In genomic region chr2:161077367-161078210, GRCh38 we compare ENCODE assay signal across 7 cellular contexts.
DNase-seq lines count a peak whose midpoint lies in the region; ATAC-seq and TF ChIP-seq lines count a peak whose summit lies in the region.

No MANE protein-coding gene starts in this region.

- H3K36me3 Mint-ChIP-seq in WTC11, result no peaks in the 10 kb centered on the region

- no peaks in the 10 kb centered on the region for H3K4me1 ChIP-seq in gastrocnemius medialis

- no peak overlapping the region for H3K4me3 ChIP-seq in choroid plexus epithelial cell (ENCODE audit: low read depth, low read length)
- H3K4me3 ChIP-seq in gastrocnemius medialis, result no peak overlapping the region

- in situ Hi-C loops in gastrocnemius medialis (cut with MboI; ENCODE audit: low sequenced_read_pairs in 4 of 4), result no loop called here

- POLR2A ChIA-PET in WTC11 (lab: Charles Lee), result no interaction called here

- peak overlapping the region; percentile 20 to 55 (median 54) for H3K27ac ChIP-seq in gastrocnemius medialis

- no peaks in the 10 kb centered on the region for H3K9me3 ChIP-seq in gastrocnemius medialis

- ATAC-seq in GM19351 (IDR thresholded peaks at IDR 0.05; ENCODE audit: unreplicated experiment) (peak; percentile 93), HG03342 (IDR thresholded peaks at IDR 0.05; ENCODE audit: unreplicated experiment) (peak; percentile 94), WTC11 (no peak), gastrocnemius medialis (peak; percentile 54 to 77)

- no peaks in the 10 kb centered on the region for H3K36me3 ChIP-seq in gastrocnemius medialis

- H3K27me3 Mint-ChIP-seq in WTC11 (ENCODE audit: low read depth), result no peaks in the 10 kb centered on the region; the same call in 1 of the 2 replicates

- TF ChIP-seq CTCF in WTC11 (IDR thresholded peaks at IDR 0.05) (no peak), choroid plexus epithelial cell (conservative IDR thresholded peaks at IDR 0.05; ENCODE audit: low read depth, low read length) (no peak), gastrocnemius medialis (IDR thresholded peaks at IDR 0.05 in 4 of 5, conservative IDR thresholded peaks at IDR 0.05 in 1 of 5) (no peak)

- no peak for DNase-seq in WTC11 (ENCODE audit: low spot score)
- peak; percentile 49 for DNase-seq in choroid plexus epithelial cell (ENCODE audit: low read depth)
- DNase-seq in gastrocnemius medialis, result peak in 1 of 2 donors; percentile 23
- no peak for DNase-seq in mesenteric fat pad (ENCODE audit: low spot score)
- DNase-seq in NCI-H1105 (lab: John Stamatoyannopoulos, UW), result no peak

- H3K4me3 Mint-ChIP-seq in WTC11, result no peak overlapping the region

- no peak for TF ChIP-seq POLR2A in gastrocnemius medialis (IDR thresholded peaks at IDR 0.05)

- CTCF ChIA-PET in WTC11 (lab: Charles Lee), result interaction anchor here (2.4 kb wide), 1 partner anchor 14 kb away, joined by 13 read pairs; no protein-coding TSS in a partner anchor

- H3K27me3 ChIP-seq in gastrocnemius medialis, result no peaks in the 10 kb centered on the region

- H3K9me3 Mint-ChIP-seq in WTC11, result peaks cover 4% of the 10 kb centered on the region

- intact Hi-C loops in gastrocnemius medialis (cut with DNase I; ENCODE audit: low total_unique reads), result no loop called here

- H3K27ac Mint-ChIP-seq in WTC11, result peak overlapping the region; percentile 9

- H3K4me1 Mint-ChIP-seq in WTC11, result peaks cover 35% of the 10 kb centered on the region

TF ChIP-seq in WTC11, 78 proteins besides CTCF, POLR2A, EP300 and RAD21:
- TF ChIP-seq PRRX2 (CRISPR knock-in tag; IDR thresholded peaks at IDR 0.05) (no peak), ZNF263 (CRISPR knock-in tag; IDR thresholded peaks at IDR 0.05; ENCODE audit: low read depth) (no peak), ZNF512 (CRISPR knock-in tag; IDR thresholded peaks at IDR 0.05; ENCODE audit: borderline replicate concordance) (no peak), JUN (CRISPR knock-in tag; IDR thresholded peaks at IDR 0.05) (no peak), KAT7 (CRISPR knock-in tag; IDR thresholded peaks at IDR 0.05; ENCODE audit: borderline replicate concordance) (no peak)
